9 cellular contexts compared by ENCODE assay signal in the genomic region with DNA sequence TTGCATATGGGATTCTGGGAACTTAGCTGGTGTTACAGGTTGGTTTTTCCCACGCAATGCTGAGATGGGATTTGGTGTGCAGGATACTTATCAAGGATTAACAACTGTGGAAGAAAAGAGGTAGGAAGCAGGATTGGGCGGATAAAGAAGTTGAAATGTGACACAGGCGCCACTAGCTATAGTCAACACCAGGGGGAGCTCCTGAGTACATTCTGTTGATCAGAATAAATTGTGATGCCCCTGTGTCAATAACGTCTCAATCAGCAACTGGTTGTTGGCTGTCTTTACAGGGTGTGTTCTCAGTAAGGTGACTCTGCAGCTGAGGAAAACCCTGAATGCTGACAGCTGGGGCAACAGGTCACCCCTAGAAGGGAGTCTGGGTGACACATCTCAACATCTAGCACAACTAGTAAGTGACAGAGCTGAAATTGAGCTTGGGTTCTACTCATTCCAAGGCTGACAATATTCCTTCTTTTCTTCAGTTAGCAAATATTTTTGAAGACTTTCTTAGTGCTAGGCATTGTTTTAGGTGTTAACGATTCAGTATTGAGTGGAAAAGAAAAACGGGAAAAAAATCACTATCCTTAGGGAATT.
DNase-seq lines count a peak whose midpoint lies in the region; ATAC-seq and TF ChIP-seq lines count a peak whose summit lies in the region.
"Had no signal": no experiment of that assay in that cellular context is flagged by ENCODE, and none has a peak within 500 bp of the region (broad histone marks: within the 10 kb centered on the region; RNA-seq: fewer than 3 reads in every experiment).

No MANE protein-coding gene starts in this region.

- no peak overlapping the region for H3K4me3 ChIP-seq in choroid plexus epithelial cell (ENCODE audit: low read depth, low read length)

- H3K36me3 Mint-ChIP-seq in osteocyte (ENCODE audit: unreplicated experiment), result no peaks in the 10 kb centered on the region

- H3K4me3 Mint-ChIP-seq in osteocyte (ENCODE audit: unreplicated experiment), result no peak overlapping the region
- H3K4me3 Mint-ChIP-seq: naive thymus-derived CD8-positive, alpha-beta T cell had no signal

- TF ChIP-seq CTCF in choroid plexus epithelial cell (conservative IDR thresholded peaks at IDR 0.05; ENCODE audit: low read depth, low read length), result peak; percentile 69
- peak; percentile 60 for TF ChIP-seq CTCF in osteocyte (IDR thresholded peaks at IDR 0.05)

- no peak overlapping the region for H3K27ac Mint-ChIP-seq in osteocyte (ENCODE audit: unreplicated experiment)
- H3K27ac Mint-ChIP-seq: naive thymus-derived CD8-positive, alpha-beta T cell had no signal

- H3K9me3 Mint-ChIP-seq in osteocyte (ENCODE audit: unreplicated experiment), result peaks cover 5% of the 10 kb centered on the region

- no peaks in the 10 kb centered on the region for H3K4me1 Mint-ChIP-seq in osteocyte (ENCODE audit: unreplicated experiment)
- H3K4me1 Mint-ChIP-seq: naive thymus-derived CD8-positive, alpha-beta T cell had no signal

- DNase-seq in CMK (ENCODE audit: low read depth), result peak; percentile 8
- DNase-seq in NCI-H1694 treated with DMSO at 0.1 percent for 48 hours (lab: John Stamatoyannopoulos, UW), result peak; percentile 46
- peak; percentile 27 for DNase-seq in choroid plexus epithelial cell (ENCODE audit: low read depth)
- no peak for DNase-seq in osteocyte (ENCODE audit: extremely low spot score, unreplicated experiment)
- DNase-seq in T1000 (lab: John Stamatoyannopoulos, UW), result no peak

- H3K27me3 Mint-ChIP-seq in osteocyte (ENCODE audit: unreplicated experiment), result no peaks in the 10 kb centered on the region

- peak; percentile 83 for ATAC-seq in GM18519 (IDR thresholded peaks at IDR 0.05; ENCODE audit: low FRiP score, unreplicated experiment)
- no peak for ATAC-seq in activated CD4-positive, CD25-positive, alpha-beta regulatory T cell treated with anti-CD3 and anti-CD28 coated beads, Interleukin-2, amount 50 U/mL, for 24 hours
- no peak for ATAC-seq in HG02763 (IDR thresholded peaks at IDR 0.05; ENCODE audit: unreplicated experiment)
- ATAC-seq: naive thymus-derived CD8-positive, alpha-beta T cell had no signal

Comparison
In these comparisons a context has a peak if more than half of its experiments do, and no peak if none do; other contexts are left out.
1. DNase-seq: peak in CMK (single experiment), NCI-H1694 treated with DMSO at 0.1 percent for 48 hours (single experiment) and choroid plexus epithelial cell (single experiment); none in osteocyte (single experiment) and T1000 (single experiment).